In the genomic region with DNA sequence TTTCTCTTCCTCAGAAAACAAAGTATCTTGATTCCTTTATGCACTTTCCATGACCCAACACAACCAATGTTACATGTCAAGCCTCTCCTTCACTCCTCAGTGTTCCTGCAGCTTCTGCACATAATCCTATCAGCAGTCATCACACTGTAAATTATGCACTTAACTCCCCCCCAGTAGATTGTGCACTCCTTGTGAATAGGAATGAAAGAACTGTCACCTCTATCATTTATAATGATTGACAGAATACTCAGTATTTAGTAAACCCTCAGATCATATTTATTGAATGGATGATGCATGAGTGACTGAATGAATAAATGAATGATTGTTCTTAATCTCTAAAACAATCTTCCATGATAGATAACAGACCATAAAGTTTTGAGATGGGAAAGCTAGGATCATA, we compare ENCODE assay signal across 8 cellular contexts.
"Had no signal": no experiment of that assay in that cellular context is flagged by ENCODE, and none has a peak within 500 bp of the region (broad histone marks: within the 10 kb centered on the region; RNA-seq: fewer than 3 reads in every experiment).

No MANE protein-coding gene starts in this region.

- H3K27ac ChIP-seq: GM23248 had no signal

- H2AFZ ChIP-seq: GM23248, GM23338 had no signal

- H3K4me3 ChIP-seq: GM23248, GM23338, HAP-1 had no signal

- H3K9ac ChIP-seq: GM23248 had no signal

- H3K9me3 ChIP-seq: HAP-1 had no signal

- DNase-seq: GM23248, GOT3, H7, H9, HCEC 1CT, HFFc6 had no signal

- H3K4me2 ChIP-seq: GM23338 had no signal

- H3K36me3 ChIP-seq: HAP-1 had no signal
